ENCODE assay signal across 8 cellular contexts in genomic region chr12:46071769-46072624, GRCh38.
DNase-seq lines count a peak whose midpoint lies in the region; ATAC-seq and TF ChIP-seq lines count a peak whose summit lies in the region.

No MANE protein-coding gene starts in this region.

- peaks cover 1% of the 10 kb centered on the region for H3K27me3 Mint-ChIP-seq in activated CD8-positive, alpha-beta T cell treated with anti-CD3 and anti-CD28 coated beads for 36 hours

- DNase-seq in COLO668 (lab: John Stamatoyannopoulos, UW; ENCODE audit: unreplicated experiment), result peak; percentile 37
- peak; percentile 83 for DNase-seq in NCI-H82 (lab: John Stamatoyannopoulos, UW)
- peak; percentile 73 for DNase-seq in activated CD8-positive, alpha-beta T cell treated with anti-CD3 and anti-CD28 coated beads for 36 hours
- DNase-seq in effector memory CD4-positive, alpha-beta T cell, result peak; percentile 15 to 42 (median 27)
- DNase-seq in mucosa of descending colon, result peak; percentile 62 to 80 (median 75)
- DNase-seq in stimulated activated CD8-positive, alpha-beta memory T cell treated with anti-CD3 and anti-CD28 coated beads, Interleukin-7, amount 100 ng/mL, for 1 hour (ENCODE audit: low read depth in 2 of 2), result peak; percentile 11 to 32

- no peak overlapping the region for H3K27ac Mint-ChIP-seq in activated CD8-positive, alpha-beta T cell treated with anti-CD3 and anti-CD28 coated beads for 36 hours

- no peaks in the 10 kb centered on the region for H3K9me3 ChIP-seq in effector memory CD4-positive, alpha-beta T cell (ENCODE audit: control insufficient read depth, low read length)
- H3K9me3 ChIP-seq in mucosa of descending colon, result no peaks in the 10 kb centered on the region

- H3K27ac ChIP-seq in effector memory CD4-positive, alpha-beta T cell (ENCODE audit: insufficient read depth, low read length, poor library complexity, severe bottlenecking), result no peak overlapping the region

- H3K9me3 Mint-ChIP-seq in activated CD8-positive, alpha-beta T cell treated with anti-CD3 and anti-CD28 coated beads for 36 hours, result no peaks in the 10 kb centered on the region

- no peaks in the 10 kb centered on the region for H3K4me1 ChIP-seq in effector memory CD4-positive, alpha-beta T cell (ENCODE audit: control insufficient read depth, insufficient read depth, low read length, poor library complexity, severe bottlenecking)
- H3K4me1 ChIP-seq in mucosa of descending colon (ENCODE audit: low read depth), result no peaks in the 10 kb centered on the region

- intact Hi-C loops in activated CD8-positive, alpha-beta T cell treated with anti-CD3 and anti-CD28 coated beads for 36 hours (cut with micrococcal nuclease), result no loop called here
- intact Hi-C loops in mucosa of descending colon (cut with DNase I, micrococcal nuclease), result no loop called here

- no peaks in the 10 kb centered on the region for H3K27me3 ChIP-seq in effector memory CD4-positive, alpha-beta T cell (replicated peaks; ENCODE audit: control insufficient read depth, insufficient read depth, low read length, poor library complexity, severe bottlenecking)

- no peak overlapping the region for H3K4me3 Mint-ChIP-seq in activated CD8-positive, alpha-beta T cell treated with anti-CD3 and anti-CD28 coated beads for 36 hours

- H3K36me3 ChIP-seq in effector memory CD4-positive, alpha-beta T cell (ENCODE audit: control insufficient read depth, insufficient read depth, low read length), result no peaks in the 10 kb centered on the region
- no peaks in the 10 kb centered on the region for H3K36me3 ChIP-seq in mucosa of descending colon (ENCODE audit: low read depth)

- no peaks in the 10 kb centered on the region for H3K36me3 Mint-ChIP-seq in activated CD8-positive, alpha-beta T cell treated with anti-CD3 and anti-CD28 coated beads for 36 hours (ENCODE audit: low read depth)

- no peaks in the 10 kb centered on the region for H3K4me1 Mint-ChIP-seq in activated CD8-positive, alpha-beta T cell treated with anti-CD3 and anti-CD28 coated beads for 36 hours (ENCODE audit: low read depth)

- ATAC-seq in GM19452 (IDR thresholded peaks at IDR 0.05; ENCODE audit: unreplicated experiment), result peak; percentile 92
- peak; percentile 89 for ATAC-seq in HG03558 (IDR thresholded peaks at IDR 0.05; ENCODE audit: extremely low read depth, unreplicated experiment)
- ATAC-seq in activated CD8-positive, alpha-beta T cell treated with anti-CD3 and anti-CD28 coated beads for 36 hours, result peak; percentile 96
- ATAC-seq in mucosa of descending colon, result peak; percentile 100

- TF ChIP-seq CTCF in activated CD8-positive, alpha-beta T cell treated with anti-CD3 and anti-CD28 coated beads for 36 hours (IDR thresholded peaks at IDR 0.05), result peak; percentile 92
- peak; percentile 87 for TF ChIP-seq CTCF in mucosa of descending colon (IDR thresholded peaks at IDR 0.05)

- POLR2A ChIA-PET in activated CD8-positive, alpha-beta T cell treated with anti-CD3 and anti-CD28 coated beads for 36 hours (lab: Charles Lee), result interaction anchor here (1.3 kb wide), 1 partner anchor 81 kb away, joined by 3 read pairs; no protein-coding TSS in a partner anchor

- H3K4me3 ChIP-seq in effector memory CD4-positive, alpha-beta T cell (ENCODE audit: insufficient read depth, low read depth, low read length, poor library complexity, severe bottlenecking), result no peak overlapping the region
- H3K4me3 ChIP-seq in mucosa of descending colon, result no peak overlapping the region

- CTCF ChIA-PET in activated CD8-positive, alpha-beta T cell treated with anti-CD3 and anti-CD28 coated beads for 36 hours (lab: Charles Lee), result interaction anchor here (0.6 to 5.7 kb wide), 19 partner anchors 9 to 960 kb away, joined by 3 to 36 read pairs (median 3); partner anchors contain the start of gene SCAF11

Comparison
In these comparisons a context has a peak if more than half of its experiments do, and no peak if none do; other contexts are left out.
1. DNase-seq: peak in every context shown above with its lines; median percentile 83 in NCI-H82; 75 in mucosa of descending colon; 73 in activated CD8-positive, alpha-beta T cell treated with anti-CD3 and anti-CD28 coated beads for 36 hours; 37 in COLO668; 27 in effector memory CD4-positive, alpha-beta T cell; 22 in stimulated activated CD8-positive, alpha-beta memory T cell treated with anti-CD3 and anti-CD28 coated beads, Interleukin-7, amount 100 ng/mL, for 1 hour.